ENCODE assay signal across 20 cellular contexts in the genomic region with DNA sequence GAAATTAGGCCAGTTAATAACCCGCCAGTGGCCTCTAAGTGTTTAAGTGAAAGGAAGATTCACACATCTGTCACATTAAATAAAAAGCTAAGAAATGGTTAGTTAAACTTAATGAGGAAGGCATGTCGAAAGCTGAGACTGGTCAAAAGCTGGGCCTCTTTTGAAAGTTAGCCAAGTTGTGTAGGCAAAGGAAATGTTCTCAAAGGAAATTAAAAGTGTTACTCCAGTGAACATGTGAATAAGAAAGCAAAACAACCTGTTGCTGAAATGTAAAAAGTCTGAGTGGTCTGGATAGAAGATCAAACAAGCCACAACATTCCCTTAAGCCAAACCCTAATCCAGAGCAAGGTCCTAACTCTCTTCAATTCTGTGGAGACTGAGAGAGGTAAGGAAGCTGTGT.
"Had no signal": no experiment of that assay in that cellular context is flagged by ENCODE, and none has a peak within 500 bp of the region (broad histone marks: within the 10 kb centered on the region; RNA-seq: fewer than 3 reads in every experiment).

No MANE protein-coding gene starts in this region.

- H3K4me3 ChIP-seq: body of pancreas, cardiac muscle cell, dorsolateral prefrontal cortex, esophagus squamous epithelium, left lung, upper lobe of left lung had no signal

- H3K27ac ChIP-seq: body of pancreas, cardiac muscle cell, dorsolateral prefrontal cortex, esophagus squamous epithelium, foreskin keratinocyte, left lung, upper lobe of left lung had no signal

- H3K4me1 ChIP-seq: body of pancreas, esophagus squamous epithelium, foreskin keratinocyte, left lung, upper lobe of left lung had no signal

- H3K9me3 ChIP-seq: body of pancreas, esophagus squamous epithelium, left lung, upper lobe of left lung had no signal

- DNase-seq: activated CD4-positive, alpha-beta T cell treated with anti-CD3 and anti-CD28 coated beads for 4 hours; activated CD4-positive, alpha-beta T cell treated with anti-CD3 and anti-CD28 coated beads, Interleukin-2, amount 50 U/mL, for 48 hours; activated CD4-positive, CD25-positive, alpha-beta regulatory T cell; activated CD8-positive, alpha-beta memory T cell treated with anti-CD3 and anti-CD28 coated beads, Interleukin-2, amount 50 U/mL, for 48 hours; activated naive CD4-positive, alpha-beta T cell treated with Interleukin-2 at 50 U/mL for 16 hours; activated naive CD8-positive, alpha-beta T cell treated with anti-CD3 and anti-CD28 coated beads for 36 hours; activated T-cell treated with anti-CD3 and anti-CD28 coated beads, Interleukin-2, amount 50 U/mL, for 48 hours; amniotic stem cell; body of pancreas; dorsolateral prefrontal cortex; esophagus squamous epithelium; foreskin keratinocyte; left lung; naive thymus-derived CD8-positive, alpha-beta T cell; stimulated activated CD4-positive, alpha-beta T cell treated with anti-CD3 and anti-CD28 coated beads, Interleukin-4, amount 100 ng/mL, for 24 hours; stimulated activated naive CD4-positive, alpha-beta T cell treated with Interleukin-2 at 50 U/mL for 16 hours; SW 1271; T-helper 17 cell; upper lobe of left lung had no signal

- H3K36me3 ChIP-seq: cardiac muscle cell, esophagus squamous epithelium, left lung, upper lobe of left lung had no signal

- H3K27me3 ChIP-seq: body of pancreas, cardiac muscle cell, dorsolateral prefrontal cortex, esophagus squamous epithelium, left lung, upper lobe of left lung had no signal

- ATAC-seq: body of pancreas; foreskin keratinocyte; left lung; naive thymus-derived CD8-positive, alpha-beta T cell; T-helper 17 cell had no signal
